29 cellular contexts compared by ENCODE assay signal in the genomic region with DNA sequence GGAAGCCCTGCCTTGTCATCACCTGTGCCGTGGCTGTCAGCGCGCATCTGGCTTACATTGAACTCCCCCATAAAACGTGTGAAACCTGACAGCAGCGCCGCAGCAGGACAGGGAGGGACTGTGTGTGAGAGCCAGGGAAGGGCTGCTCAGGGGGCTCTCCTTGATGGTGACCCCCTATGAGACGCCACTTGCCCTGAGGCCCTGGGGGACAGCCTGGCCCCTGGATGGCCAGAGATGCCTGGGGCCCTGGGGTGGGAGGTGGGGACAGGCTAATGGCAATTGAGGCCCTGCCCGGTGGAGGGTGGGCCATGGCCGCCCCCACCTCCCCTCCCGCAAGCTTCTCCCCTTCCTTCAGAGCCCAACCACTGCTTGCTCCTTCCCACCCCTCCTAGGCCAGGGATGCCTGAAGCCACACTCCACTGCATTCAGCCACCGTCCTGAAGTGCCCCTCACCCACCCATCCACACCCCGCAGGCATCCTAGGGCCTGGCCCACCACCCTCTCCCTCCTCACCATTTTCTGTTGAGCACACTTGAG.
"Had no signal": no experiment of that assay in that cellular context is flagged by ENCODE, and none has a peak within 500 bp of the region (broad histone marks: within the 10 kb centered on the region; RNA-seq: fewer than 3 reads in every experiment).

No MANE protein-coding gene starts in this region.

- H3K27me3 Mint-ChIP-seq: naive thymus-derived CD4-positive, alpha-beta T cell; natural killer cell treated with Interleukin-12 subunit alpha and Interleukin-12 subunit beta and Interleukin-15 and Interleukin-18, amount 100 ng/mL, for 72 hours; progenitor cell of endocrine pancreas; stimulated activated naive B cell treated with anti-CD40 and anti-IgM and Interleukin-4, amounts not matched to agents 10 μg/mL and 1 μg/mL and 100 μg/mL, for 72 hours had no signal

- H3K4me2 ChIP-seq: hepatocyte had no signal

- H3K9me3 ChIP-seq: heart right ventricle, left lung, lower lobe of right lung, mucosa of descending colon, neutrophil, ovary, right atrium auricular region, stomach, testis, thyroid gland, transverse colon, upper lobe of left lung, vagina had no signal

- DNase-seq: islet precursor cell; kidney glomerular epithelial cell; lower lobe of right lung; mammary epithelial cell; midbrain; mucosa of descending colon; naive thymus-derived CD4-positive, alpha-beta T cell; occipital lobe; stimulated activated CD4-positive, alpha-beta T cell treated with anti-CD3 and anti-CD28 coated beads, Interleukin-12 subunit alpha, Interleukin-12 subunit beta, amount 100 ng/mL, for 4 hours; stimulated activated CD4-positive, alpha-beta T cell treated with anti-CD3 and anti-CD28 coated beads, Interleukin-15, amount 100 ng/mL, for 24 hours; stimulated activated CD4-positive, alpha-beta T cell treated with anti-CD3 and anti-CD28 coated beads, Interleukin-2, amount 100 ng/mL, for 24 hours; stimulated activated CD4-positive, alpha-beta T cell treated with anti-CD3 and anti-CD28 coated beads, Interleukin-4, amount 100 ng/mL, for 1 hour; stimulated activated naive B cell treated with anti-CD40 and anti-IgM and Interleukin-4, amounts not matched to agents 10 μg/mL and 1 μg/mL and 100 μg/mL, for 72 hours; stimulated activated naive CD8-positive, alpha-beta T cell treated with anti-CD3 and anti-CD28 coated beads, Interleukin-15, Interleukin-2, amounts not matched to agents 100 U/mL and 50 U/mL, for 24 hours; stomach; testis; thyroid gland; transverse colon had no signal

- H3K36me3 ChIP-seq: heart right ventricle, left lung, lower lobe of right lung, neutrophil, ovary, right atrium auricular region, stomach, thyroid gland, transverse colon, upper lobe of left lung, vagina had no signal

- H3K4me3 ChIP-seq: heart right ventricle, hepatocyte, left lung, lower lobe of right lung, mucosa of descending colon, ovary, right atrium auricular region, skin epidermis, stomach, testis, thyroid gland, transverse colon, upper lobe of left lung, vagina had no signal

- H3K4me3 Mint-ChIP-seq: naive thymus-derived CD4-positive, alpha-beta T cell; natural killer cell treated with Interleukin-12 subunit alpha and Interleukin-12 subunit beta and Interleukin-15 and Interleukin-18, amount 100 ng/mL, for 72 hours; stimulated activated naive B cell treated with anti-CD40 and anti-IgM and Interleukin-4, amounts not matched to agents 10 μg/mL and 1 μg/mL and 100 μg/mL, for 72 hours had no signal

- H3K27ac Mint-ChIP-seq: naive thymus-derived CD4-positive, alpha-beta T cell; natural killer cell treated with Interleukin-12 subunit alpha and Interleukin-12 subunit beta and Interleukin-15 and Interleukin-18, amount 100 ng/mL, for 72 hours; progenitor cell of endocrine pancreas had no signal

- H3K9me3 Mint-ChIP-seq: naive thymus-derived CD4-positive, alpha-beta T cell; natural killer cell treated with Interleukin-12 subunit alpha and Interleukin-12 subunit beta and Interleukin-15 and Interleukin-18, amount 100 ng/mL, for 72 hours; stimulated activated naive B cell treated with anti-CD40 and anti-IgM and Interleukin-4, amounts not matched to agents 10 μg/mL and 1 μg/mL and 100 μg/mL, for 72 hours had no signal

- H3K36me3 Mint-ChIP-seq: naive thymus-derived CD4-positive, alpha-beta T cell; natural killer cell treated with Interleukin-12 subunit alpha and Interleukin-12 subunit beta and Interleukin-15 and Interleukin-18, amount 100 ng/mL, for 72 hours; stimulated activated naive B cell treated with anti-CD40 and anti-IgM and Interleukin-4, amounts not matched to agents 10 μg/mL and 1 μg/mL and 100 μg/mL, for 72 hours had no signal

- H3K4me1 ChIP-seq: left lung, testis, thyroid gland had no signal

- H3K27ac ChIP-seq: heart right ventricle, hepatocyte, left lung, lower lobe of right lung, neutrophil, ovary, right atrium auricular region, skin epidermis, stomach, testis, thyroid gland, transverse colon, upper lobe of left lung, vagina had no signal

- H3K27me3 ChIP-seq: heart right ventricle, hepatocyte, left lung, neutrophil, ovary, right atrium auricular region, stomach, testis, thyroid gland, transverse colon, upper lobe of left lung, vagina had no signal
